In genomic region chr16:30567160-30567990, GRCh38 we compare ENCODE assay signal across 9 cellular contexts. TPM values are rescaled to one million over a fixed set of nuclear protein-coding genes. Genes with fewer than 3 reads are reported as not detected.
DNase-seq lines count a peak whose midpoint lies in the region; ATAC-seq lines count a peak whose summit lies in the region.
"Had no signal": no experiment of that assay in that cellular context is flagged by ENCODE, and none has a peak within 500 bp of the region (broad histone marks: within the 10 kb centered on the region; RNA-seq: fewer than 3 reads in every experiment).

No MANE protein-coding gene starts in this region.

- ATAC-seq in esophagus mucosa (peak; percentile 6), GM21381 (IDR thresholded peaks at IDR 0.05; ENCODE audit: unreplicated experiment) (no peak)

- DNase-seq in HT1080 (ENCODE audit: low read depth) (peak; percentile 15), cerebellar cortex (ENCODE audit: low spot score) (no peak), amniotic stem cell (lab: John Stamatoyannopoulos, UW) (no peak), 8988T (no peak)
- DNase-seq in activated CD4-positive, alpha-beta T cell treated with anti-CD3 and anti-CD28 coated beads, Interleukin-2, amount 50 U/mL, for 1 hour: peak; percentile 41
- DNase-seq in stimulated activated CD4-positive, alpha-beta T cell treated with anti-CD3 and anti-CD28 coated beads, TNF-alpha, amount 100 ng/mL, for 4 hours (ENCODE audit: low read depth in 3 of 3): peak in 2 of 3 experiments; percentile 57 to 61
- DNase-seq: ovary had no signal

RNA-seq across cellular contexts. Expression of gene ZNF688, which starts 4.1 kb away (rescaled TPM):
- 6.5 and 7.2 TPM in 2 replicates for total RNA-seq in HT1080 (2014; rRNA removed; shearing (Covaris generic))
- polyA plus RNA-seq in HT1080 (2015; cell fraction: cytosol; rRNA removed): 4.9 and 5.7 TPM in 2 replicates
- 6.8 and 6.9 TPM in 2 replicates for polyA plus RNA-seq in HT1080 (2015; cell fraction: nucleus; rRNA removed)
- 9.7 TPM for total RNA-seq in esophagus mucosa

RNA-seq across cellular contexts. Expression of gene ZNF764, which starts 9.2 kb away (rescaled TPM):
- total RNA-seq in HT1080 (2014; rRNA removed; shearing (Covaris generic)): 4.4 and 4.9 TPM in 2 replicates
- 5.6 and 5.7 TPM in 2 replicates for polyA plus RNA-seq in HT1080 (2015; cell fraction: cytosol; rRNA removed)
- 8.4 and 10.3 TPM in 2 replicates for polyA plus RNA-seq in HT1080 (2015; cell fraction: nucleus; rRNA removed)
- 3.0 TPM for total RNA-seq in esophagus mucosa

RNA-seq across cellular contexts. Expression of gene ZNF785, which starts 18.1 kb away (rescaled TPM):
- 5.4 and 7.7 TPM in 2 replicates for total RNA-seq in HT1080 (2014; rRNA removed; shearing (Covaris generic))
- 5.0 and 5.9 TPM in 2 replicates for polyA plus RNA-seq in HT1080 (2015; cell fraction: cytosol; rRNA removed)
- polyA plus RNA-seq in HT1080 (2015; cell fraction: nucleus; rRNA removed): 20.0 and 22.4 TPM in 2 replicates
- total RNA-seq in esophagus mucosa: 8.4 TPM

RNA-seq across cellular contexts. Expression of gene ZNF747, which starts 32.7 kb away (rescaled TPM):
- 7.3 and 9.5 TPM in 2 replicates for total RNA-seq in HT1080 (2014; rRNA removed; shearing (Covaris generic))
- 6.2 and 7.8 TPM in 2 replicates for polyA plus RNA-seq in HT1080 (2015; cell fraction: cytosol; rRNA removed)
- polyA plus RNA-seq in HT1080 (2015; cell fraction: nucleus; rRNA removed): 7.6 and 9.6 TPM in 2 replicates
- 4.7 TPM for total RNA-seq in esophagus mucosa

RNA-seq across cellular contexts. Expression of gene ZNF768, which starts 41.0 kb away (rescaled TPM):
- 67.2 and 76.7 TPM in 2 replicates for total RNA-seq in HT1080 (2014; rRNA removed; shearing (Covaris generic))
- polyA plus RNA-seq in HT1080 (2015; cell fraction: cytosol; rRNA removed): 76.3 and 83.8 TPM in 2 replicates
- 69.1 and 77.0 TPM in 2 replicates for polyA plus RNA-seq in HT1080 (2015; cell fraction: nucleus; rRNA removed)
- 11.7 TPM for total RNA-seq in esophagus mucosa

Comparison
In these comparisons a context has a peak if more than half of its experiments do, and no peak if none do; other contexts are left out.
1. DNase-seq: peak in HT1080 (single experiment), activated CD4-positive, alpha-beta T cell treated with anti-CD3 and anti-CD28 coated beads, Interleukin-2, amount 50 U/mL, for 1 hour (single experiment) and stimulated activated CD4-positive, alpha-beta T cell treated with anti-CD3 and anti-CD28 coated beads, TNF-alpha, amount 100 ng/mL, for 4 hours (2 of 3); none in cerebellar cortex (single experiment), amniotic stem cell (single experiment) and 8988T (single experiment).